Comparison of ENCODE assay signal across 8 cellular contexts in the genomic region with DNA sequence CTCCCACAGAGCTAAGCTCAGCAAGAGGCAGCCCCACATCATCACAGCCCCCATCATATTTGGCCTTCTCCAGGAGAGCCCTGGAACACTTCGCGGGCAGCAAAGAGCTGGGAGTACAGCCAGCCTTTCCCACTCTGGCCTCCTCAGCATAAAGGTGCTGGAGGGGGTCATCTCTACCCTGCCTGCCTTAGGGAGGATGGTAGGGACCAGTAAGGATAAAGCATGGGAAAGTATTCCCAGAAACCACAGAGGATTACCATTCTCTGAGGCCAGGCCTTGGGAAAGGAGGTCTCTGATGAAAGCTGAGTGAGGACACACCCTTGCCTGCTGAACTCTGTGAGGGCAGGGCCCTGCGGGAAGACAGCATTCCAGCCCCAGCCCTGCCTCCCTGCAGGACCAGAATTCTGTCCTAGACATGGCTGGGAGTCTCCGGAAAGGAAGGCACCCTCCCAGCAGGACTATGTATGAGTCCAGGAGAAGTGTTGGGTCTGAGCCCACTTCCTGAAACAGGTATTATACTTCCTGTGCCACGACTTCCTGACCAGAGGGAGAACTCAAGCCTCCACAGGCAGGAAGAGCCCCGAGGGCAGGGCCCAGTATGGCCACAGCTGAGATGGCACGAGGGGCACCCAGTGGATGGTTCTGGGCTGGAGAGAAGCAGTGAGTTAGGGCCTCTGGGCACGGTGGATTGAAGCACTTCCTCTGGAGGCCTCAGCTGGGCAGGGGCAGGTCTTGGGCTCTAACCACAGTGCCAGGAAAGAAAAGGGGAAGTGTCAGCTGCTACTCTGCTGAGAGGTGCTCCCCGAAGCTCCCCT. TPM values are rescaled to one million over a fixed set of nuclear protein-coding genes. Genes with fewer than 3 reads are reported as not detected.
A peak's percentile ranks its signal among the peaks of the same experiment; 100 is the strongest.
DNase-seq lines count a peak whose midpoint lies in the region; ATAC-seq, FAIRE-seq and TF ChIP-seq lines count a peak whose summit lies in the region.

No MANE protein-coding gene starts in this region.

- in situ Hi-C loops in HepG2 (cut with HindIII; ENCODE audit: extremely low pct_ligation_motif_present, low pct_unique_long_range_greater_than_20kb), result no loop called here

- H3K4me1 ChIP-seq in liver (ENCODE audit: control insufficient read depth in 4 of 4, insufficient read depth in 4 of 4, low read length in 3 of 4) (peaks cover 0 to 23% (median 16%) of the 10 kb centered on the region in 4 donors), HepG2 (ENCODE audit: insufficient read depth, low read length) (peaks cover 5% of the 10 kb centered on the region; the same call in 1 of the 2 replicates), left lung (peaks cover 72 to 89% of the 10 kb centered on the region in 2 donors), tibial artery (peaks cover 8 to 95% (median 50%) of the 10 kb centered on the region in 4 donors)

- ATAC-seq in HepG2 (no peak), left lung (peak; percentile 51), HG02885 (IDR thresholded peaks at IDR 0.05; ENCODE audit: poor library complexity, unreplicated experiment) (no peak)

- no peak for FAIRE-seq in HepG2 (lab: Jason Lieb, UNC)

- H3K27ac ChIP-seq in liver (ENCODE audit: low read depth in 1 of 2, low read length in 2 of 2), result peak overlapping the region; percentile 1 to 45
- no peak overlapping the region for H3K27ac ChIP-seq in HepG2 (ENCODE audit: extremely low read length, insufficient read depth, low read length)
- H3K27ac ChIP-seq in left lung, result peak overlapping the region; percentile 85 to 88
- peak overlapping the region; percentile 38 to 66 for H3K27ac ChIP-seq in tibial artery

- intact Hi-C loops in HepG2 (cut with micrococcal nuclease; ENCODE audit: unreplicated experiment), result no loop called here
- intact Hi-C loops in left lung (cut with DNase I), result no loop called here
- intact Hi-C loops in tibial artery (cut with DNase I; ENCODE audit: low total_unique reads), result no loop called here

- H3K36me3 ChIP-seq in liver (ENCODE audit: control insufficient read depth in 4 of 4, insufficient read depth in 3 of 4, low read depth in 1 of 4, low read length in 3 of 4), result peaks cover 0 to 28% (median 11%) of the 10 kb centered on the region in 4 donors
- peaks cover 6 to 9% of the 10 kb centered on the region in 2 experiments; a peak in 3 of 5 replicates for H3K36me3 ChIP-seq in HepG2 (replicated peaks in 1 of 2; ENCODE audit: control insufficient read depth in 1 of 2, insufficient read depth in 2 of 2, low read length in 2 of 2)
- H3K36me3 ChIP-seq in left lung, result peaks cover 0 to 40% of the 10 kb centered on the region in 2 donors
- H3K36me3 ChIP-seq in tibial artery, result peaks cover 24 to 63% (median 57%) of the 10 kb centered on the region in 3 donors

- TF ChIP-seq CTCF in liver (IDR thresholded peaks at IDR 0.05; ENCODE audit: low read depth, low read length, missing input control) (no peak), HepG2 (CRISPR knock-in tag; IDR thresholded peaks at IDR 0.05) (no peak), left lung (IDR thresholded peaks at IDR 0.05) (no peak), tibial artery (IDR thresholded peaks at IDR 0.05) (no peak), GM10248 (IDR thresholded peaks at IDR 0.05; ENCODE audit: control extremely low read depth, extremely low read depth, low read depth, missing control alignments) (no peak)

- no peak for TF ChIP-seq POLR2A in HepG2 (IDR thresholded peaks at IDR 0.05; ENCODE audit: insufficient read depth in 1 of 2, low read depth in 2 of 2, low read length in 2 of 2)

- TF ChIP-seq EP300 in HepG2 (IDR thresholded peaks at IDR 0.05; ENCODE audit: low read depth in 2 of 2, low read length in 2 of 2) (no peak), HepG2 (CRISPR knock-in tag; IDR thresholded peaks at IDR 0.05; ENCODE audit: borderline replicate concordance) (no peak)

- no peak overlapping the region for H3K9ac ChIP-seq in liver (ENCODE audit: low read depth in 1 of 2, low read length in 2 of 2)
- no peak overlapping the region for H3K9ac ChIP-seq in HepG2 (ENCODE audit: insufficient read depth, low read depth, low read length)

- no peak overlapping the region for H2AFZ ChIP-seq in HepG2 (ENCODE audit: low read length)

- H3K4me2 ChIP-seq in HepG2 (ENCODE audit: low read depth, low read length), result no peak overlapping the region

- no peaks in the 10 kb centered on the region for H3K79me2 ChIP-seq in HepG2 (ENCODE audit: insufficient read depth, low read length)

- H3K27me3 ChIP-seq in liver (ENCODE audit: control insufficient read depth in 4 of 4, insufficient read depth in 4 of 4, low read length in 3 of 4) (no peaks in the 10 kb centered on the region), HepG2 (ENCODE audit: control insufficient read depth in 1 of 2, insufficient read depth in 2 of 2, low read length in 2 of 2) (no peaks in the 10 kb centered on the region), left lung (no peaks in the 10 kb centered on the region), tibial artery (no peaks in the 10 kb centered on the region)

- CTCF ChIA-PET in HepG2 (lab: Yijun Ruan, JAX; ENCODE audit: low intra/inter-chr PET ratio, low total read pairs), result no interaction called here
- CTCF ChIA-PET in GM10248 (lab: Yijun Ruan, JAX), result interaction anchor here (1.1 to 22.3 kb wide), 4 partner anchors 11 to 47 kb away, joined by 3 to 268 read pairs (median 4); a partner anchor contains a TSS

- POLR2A ChIA-PET in HepG2 (lab: Yijun Ruan, JAX), result no interaction called here
- POLR2A ChIA-PET in GM10248 (lab: Yijun Ruan, JAX), result no interaction called here

- DNase-seq in HepG2 (ENCODE audit: low spot score) (no peak), amniotic epithelial cell (ENCODE audit: low read depth) (peak; percentile 100), left lung (peak; percentile 74 to 84), tibial artery (peak in 1 of 2 donors; percentile 53), GM10248 (ENCODE audit: extremely low spot score) (no peak), globus pallidus (ENCODE audit: low spot score) (no peak)

- H4K20me1 ChIP-seq in HepG2 (ENCODE audit: insufficient read depth, low read length), result no peaks in the 10 kb centered on the region

- WGBS in liver, result 68% methylated on average over 9 of the region's 9 CpGs
- 87% methylated on average over 3 of the region's 9 CpGs for WGBS in HepG2 (ENCODE audit: low lambda C conversion rate)

- TF ChIP-seq RAD21 in liver (IDR thresholded peaks at IDR 0.05) (no peak), HepG2 (CRISPR knock-in tag; IDR thresholded peaks at IDR 0.05) (no peak)

- no TSS peak for BruUV-seq in HepG2 (replicated peaks; lab: Mats Ljungman, UMichigan)

- H3K9me3 ChIP-seq in liver (ENCODE audit: control insufficient read depth in 4 of 4, low read length in 3 of 4), result no peaks in the 10 kb centered on the region
- no peaks in the 10 kb centered on the region for H3K9me3 ChIP-seq in HepG2 (ENCODE audit: low read length)
- no peaks in the 10 kb centered on the region for H3K9me3 ChIP-seq in left lung
- H3K9me3 ChIP-seq in tibial artery, result no peaks in the 10 kb centered on the region

- H3K4me3 ChIP-seq in liver (ENCODE audit: low read depth in 1 of 3, low read length in 3 of 3) (no peak overlapping the region), HepG2 (replicated peaks in 1 of 3; ENCODE audit: insufficient read depth in 1 of 3, low read depth in 2 of 3, low read length in 3 of 3) (no peak overlapping the region), left lung (no peak overlapping the region), tibial artery (no peak overlapping the region)

RNA-seq across cellular contexts. Expression of a gene that starts 12.9 kb away (rescaled TPM):
- total RNA-seq in liver (1 to 10 TPM; 1.8 to 2.5 TPM), HepG2 (2016; rRNA removed; fragmentation: Illumina TruSeq; extraction: Trizol) (1.1 and 2.6 TPM in 2 replicates), left lung (10 to 100 TPM; 12.4 to 12.8 TPM)
- polyA plus RNA-seq in liver (1 to 10 TPM; 2.2 to 5.4 TPM), HepG2 (2011; rRNA removed) (4.4 and 6.2 TPM in 2 replicates)
- 0.81 and 0.88 TPM in 2 replicates for total RNA-seq in HepG2 (2016; cell fraction: cytosol; rRNA removed; fragmentation: Illumina TruSeq; extraction: Trizol; ENCODE audit: low read depth)
- 0.70 and 1.2 TPM in 2 replicates for total RNA-seq in HepG2 (2016; cell fraction: insoluble cytoplasmic fraction; rRNA removed; fragmentation: Illumina TruSeq; extraction: Trizol)
- 2.4 and 2.9 TPM in 2 replicates for total RNA-seq in HepG2 (2016; cell fraction: membrane; rRNA removed; fragmentation: Illumina TruSeq; extraction: Trizol)
- total RNA-seq in HepG2 (2016; cell fraction: nucleus; rRNA removed; fragmentation: Illumina TruSeq; extraction: Trizol), result 1.6 and 2.3 TPM in 2 replicates
- polyA plus RNA-seq in HepG2 (2011; cell fraction: cytosol; rRNA removed), result 2.6 and 3.9 TPM in 2 replicates
- 14.3 and 18.8 TPM in 2 replicates for polyA plus RNA-seq in HepG2 (2011; cell fraction: nucleus; rRNA removed)
- polyA plus RNA-seq in HepG2 (2012), result 2.3 and 2.7 TPM in 2 replicates
- polyA plus RNA-seq in HepG2 (2016; cell fraction: cytosol; fragmentation: Illumina TruSeq; extraction: Trizol; ENCODE audit: low read depth), result 0.41 and 0.72 TPM in 2 replicates
- 0.73 and 1.3 TPM in 2 replicates for polyA plus RNA-seq in HepG2 (2016; cell fraction: insoluble cytoplasmic fraction; fragmentation: Illumina TruSeq; extraction: Trizol; ENCODE audit: low read depth)
- polyA plus RNA-seq in HepG2 (2016; cell fraction: membrane; fragmentation: Illumina TruSeq; extraction: Trizol; ENCODE audit: low read depth), result 0.99 and 1.3 TPM in 2 replicates
- 2.4 TPM in 1 of 2 replicates, not detected in the other for polyA plus RNA-seq in HepG2 (2016; cell fraction: nucleus; fragmentation: Illumina TruSeq; extraction: Trizol; ENCODE audit: insufficient read depth, low read depth)
- 1.4 and 5.7 TPM in 2 replicates for polyA minus RNA-seq in HepG2 (2011; rRNA and poly(A)+ RNA removed; ENCODE audit: low replicate concordance)
- 0.97 and 1.6 TPM in 2 replicates for polyA minus RNA-seq in HepG2 (2011; cell fraction: cytosol; rRNA and poly(A)+ RNA removed)
- polyA minus RNA-seq in HepG2 (2011; cell fraction: nucleus; rRNA and poly(A)+ RNA removed), result 2.3 and 2.9 TPM in 2 replicates

RNA-seq across cellular contexts. Expression of a gene that starts 24.5 kb away (rescaled TPM):
- total RNA-seq in liver (1 to 10 TPM; 3.6 to 8.2 TPM), HepG2 (2016; rRNA removed; fragmentation: Illumina TruSeq; extraction: Trizol) (3.6 and 4.2 TPM in 2 replicates), left lung (10 to 100 TPM; 21.7 to 25.4 TPM)
- polyA plus RNA-seq in liver (1 to 10 TPM; 8.2 to 9.2 TPM), HepG2 (2011; rRNA removed) (4.9 and 6.0 TPM in 2 replicates)
- total RNA-seq in HepG2 (2016; cell fraction: cytosol; rRNA removed; fragmentation: Illumina TruSeq; extraction: Trizol; ENCODE audit: low read depth), result 1.3 and 1.7 TPM in 2 replicates
- total RNA-seq in HepG2 (2016; cell fraction: insoluble cytoplasmic fraction; rRNA removed; fragmentation: Illumina TruSeq; extraction: Trizol), result 2.7 and 5.3 TPM in 2 replicates
- total RNA-seq in HepG2 (2016; cell fraction: membrane; rRNA removed; fragmentation: Illumina TruSeq; extraction: Trizol), result 2.2 and 2.6 TPM in 2 replicates
- total RNA-seq in HepG2 (2016; cell fraction: nucleus; rRNA removed; fragmentation: Illumina TruSeq; extraction: Trizol), result 3.0 and 3.7 TPM in 2 replicates
- polyA plus RNA-seq in HepG2 (2011; cell fraction: cytosol; rRNA removed), result 3.5 and 5.6 TPM in 2 replicates
- polyA plus RNA-seq in HepG2 (2011; cell fraction: nucleus; rRNA removed), result 13.6 and 14.3 TPM in 2 replicates
- 3.8 and 4.0 TPM in 2 replicates for polyA plus RNA-seq in HepG2 (2012)
- 0.68 and 0.98 TPM in 2 replicates for polyA plus RNA-seq in HepG2 (2016; cell fraction: cytosol; fragmentation: Illumina TruSeq; extraction: Trizol; ENCODE audit: low read depth)
- polyA plus RNA-seq in HepG2 (2016; cell fraction: insoluble cytoplasmic fraction; fragmentation: Illumina TruSeq; extraction: Trizol; ENCODE audit: low read depth), result 3.0 and 4.4 TPM in 2 replicates
- 0.73 and 1.0 TPM in 2 replicates for polyA plus RNA-seq in HepG2 (2016; cell fraction: membrane; fragmentation: Illumina TruSeq; extraction: Trizol; ENCODE audit: low read depth)
- 6.5 and 9.4 TPM in 2 replicates for polyA plus RNA-seq in HepG2 (2016; cell fraction: nucleus; fragmentation: Illumina TruSeq; extraction: Trizol; ENCODE audit: insufficient read depth, low read depth)
- 3.0 and 10.8 TPM in 2 replicates for polyA minus RNA-seq in HepG2 (2011; rRNA and poly(A)+ RNA removed; ENCODE audit: low replicate concordance)
- polyA minus RNA-seq in HepG2 (2011; cell fraction: cytosol; rRNA and poly(A)+ RNA removed), result 4.6 and 5.8 TPM in 2 replicates
- 7.8 and 10.4 TPM in 2 replicates for polyA minus RNA-seq in HepG2 (2011; cell fraction: nucleus; rRNA and poly(A)+ RNA removed)

RNA-seq across cellular contexts. Expression of a gene that starts 35.6 kb away (rescaled TPM):
- under 1 TPM; 0.25 to 0.84 TPM for total RNA-seq in liver
- polyA plus RNA-seq in liver, result under 1 TPM in 1 of 2 donors, not detected in 1; 0.09 TPM
- total RNA-seq in HepG2 (2016; rRNA removed; fragmentation: Illumina TruSeq; extraction: Trizol), result not detected in 2 replicates
- not detected in 2 replicates for total RNA-seq in HepG2 (2016; cell fraction: cytosol; rRNA removed; fragmentation: Illumina TruSeq; extraction: Trizol; ENCODE audit: low read depth)
- total RNA-seq in HepG2 (2016; cell fraction: insoluble cytoplasmic fraction; rRNA removed; fragmentation: Illumina TruSeq; extraction: Trizol), result not detected in 2 replicates
- not detected in 2 replicates for total RNA-seq in HepG2 (2016; cell fraction: membrane; rRNA removed; fragmentation: Illumina TruSeq; extraction: Trizol)
- not detected in 2 replicates for total RNA-seq in HepG2 (2016; cell fraction: nucleus; rRNA removed; fragmentation: Illumina TruSeq; extraction: Trizol)
- polyA plus RNA-seq in HepG2 (2011; rRNA removed), result 0.07 TPM in 1 of 2 replicates, not detected in the other
- 0.05 TPM in 1 of 2 replicates, not detected in the other for polyA plus RNA-seq in HepG2 (2011; cell fraction: cytosol; rRNA removed)
- polyA plus RNA-seq in HepG2 (2011; cell fraction: nucleus; rRNA removed), result not detected in 2 replicates
- 0.07 TPM in 1 of 2 replicates, not detected in the other for polyA plus RNA-seq in HepG2 (2012)
- not detected in 2 replicates for polyA plus RNA-seq in HepG2 (2016; cell fraction: cytosol; fragmentation: Illumina TruSeq; extraction: Trizol; ENCODE audit: low read depth)
- polyA plus RNA-seq in HepG2 (2016; cell fraction: insoluble cytoplasmic fraction; fragmentation: Illumina TruSeq; extraction: Trizol; ENCODE audit: low read depth), result not detected in 2 replicates
- not detected in 2 replicates for polyA plus RNA-seq in HepG2 (2016; cell fraction: membrane; fragmentation: Illumina TruSeq; extraction: Trizol; ENCODE audit: low read depth)
- polyA plus RNA-seq in HepG2 (2016; cell fraction: nucleus; fragmentation: Illumina TruSeq; extraction: Trizol; ENCODE audit: insufficient read depth, low read depth), result not detected in 2 replicates
- polyA minus RNA-seq in HepG2 (2011; rRNA and poly(A)+ RNA removed; ENCODE audit: low replicate concordance), result not detected in 2 replicates
- polyA minus RNA-seq in HepG2 (2011; cell fraction: cytosol; rRNA and poly(A)+ RNA removed), result not detected in 2 replicates
- not detected in 2 replicates for polyA minus RNA-seq in HepG2 (2011; cell fraction: nucleus; rRNA and poly(A)+ RNA removed)
- 1 to 10 TPM; 4.8 to 6.3 TPM for total RNA-seq in left lung

RNA-seq across cellular contexts. Expression of a gene that starts 54.5 kb away (rescaled TPM):
- total RNA-seq in liver (10 to 100 TPM; 19.6 to 41.6 TPM), HepG2 (2016; rRNA removed; fragmentation: Illumina TruSeq; extraction: Trizol) (22.0 and 31.8 TPM in 2 replicates), left lung (100 to 1,000 TPM; 133 to 146 TPM)
- polyA plus RNA-seq in liver (10 to 100 TPM; 22.7 to 25.0 TPM), HepG2 (2011; rRNA removed) (10.0 and 16.2 TPM in 2 replicates)
- total RNA-seq in HepG2 (2016; cell fraction: cytosol; rRNA removed; fragmentation: Illumina TruSeq; extraction: Trizol; ENCODE audit: low read depth), result 9.8 and 11.6 TPM in 2 replicates
- 20.9 and 27.0 TPM in 2 replicates for total RNA-seq in HepG2 (2016; cell fraction: insoluble cytoplasmic fraction; rRNA removed; fragmentation: Illumina TruSeq; extraction: Trizol)
- total RNA-seq in HepG2 (2016; cell fraction: membrane; rRNA removed; fragmentation: Illumina TruSeq; extraction: Trizol), result 13.8 and 16.2 TPM in 2 replicates
- 23.6 and 29.5 TPM in 2 replicates for total RNA-seq in HepG2 (2016; cell fraction: nucleus; rRNA removed; fragmentation: Illumina TruSeq; extraction: Trizol)
- 5.3 and 6.6 TPM in 2 replicates for polyA plus RNA-seq in HepG2 (2011; cell fraction: cytosol; rRNA removed)
- 42.5 and 51.9 TPM in 2 replicates for polyA plus RNA-seq in HepG2 (2011; cell fraction: nucleus; rRNA removed)
- 38.4 and 47.2 TPM in 2 replicates for polyA plus RNA-seq in HepG2 (2012)
- 5.6 and 6.5 TPM in 2 replicates for polyA plus RNA-seq in HepG2 (2016; cell fraction: cytosol; fragmentation: Illumina TruSeq; extraction: Trizol; ENCODE audit: low read depth)
- 22.2 and 52.1 TPM in 2 replicates for polyA plus RNA-seq in HepG2 (2016; cell fraction: insoluble cytoplasmic fraction; fragmentation: Illumina TruSeq; extraction: Trizol; ENCODE audit: low read depth)
- 8.5 and 15.3 TPM in 2 replicates for polyA plus RNA-seq in HepG2 (2016; cell fraction: membrane; fragmentation: Illumina TruSeq; extraction: Trizol; ENCODE audit: low read depth)
- 40.6 and 47.6 TPM in 2 replicates for polyA plus RNA-seq in HepG2 (2016; cell fraction: nucleus; fragmentation: Illumina TruSeq; extraction: Trizol; ENCODE audit: insufficient read depth, low read depth)
- 43.5 and 95.1 TPM in 2 replicates for polyA minus RNA-seq in HepG2 (2011; rRNA and poly(A)+ RNA removed; ENCODE audit: low replicate concordance)
- polyA minus RNA-seq in HepG2 (2011; cell fraction: cytosol; rRNA and poly(A)+ RNA removed), result 61.1 and 71.4 TPM in 2 replicates
- polyA minus RNA-seq in HepG2 (2011; cell fraction: nucleus; rRNA and poly(A)+ RNA removed), result 49.2 and 53.6 TPM in 2 replicates

RNA-seq across cellular contexts. Expression of a gene that starts 54.6 kb away (rescaled TPM):
- total RNA-seq in liver (1 to 10 TPM; 1.3 to 1.4 TPM), HepG2 (2016; rRNA removed; fragmentation: Illumina TruSeq; extraction: Trizol) (0.98 and 1.6 TPM in 2 replicates), left lung (1 to 10 TPM; 2.8 to 3.9 TPM)
- polyA plus RNA-seq in liver (under 1 TPM; 0.53 to 0.69 TPM), HepG2 (2011; rRNA removed) (1.4 and 2.3 TPM in 2 replicates)
- 2.1 and 2.2 TPM in 2 replicates for total RNA-seq in HepG2 (2016; cell fraction: cytosol; rRNA removed; fragmentation: Illumina TruSeq; extraction: Trizol; ENCODE audit: low read depth)
- total RNA-seq in HepG2 (2016; cell fraction: insoluble cytoplasmic fraction; rRNA removed; fragmentation: Illumina TruSeq; extraction: Trizol), result 0.79 and 1.9 TPM in 2 replicates
- total RNA-seq in HepG2 (2016; cell fraction: membrane; rRNA removed; fragmentation: Illumina TruSeq; extraction: Trizol), result 1.9 and 3.1 TPM in 2 replicates
- 1.4 and 1.6 TPM in 2 replicates for total RNA-seq in HepG2 (2016; cell fraction: nucleus; rRNA removed; fragmentation: Illumina TruSeq; extraction: Trizol)
- 1.1 and 1.8 TPM in 2 replicates for polyA plus RNA-seq in HepG2 (2011; cell fraction: cytosol; rRNA removed)
- polyA plus RNA-seq in HepG2 (2011; cell fraction: nucleus; rRNA removed), result 5.8 and 7.1 TPM in 2 replicates
- polyA plus RNA-seq in HepG2 (2012), result 0.64 and 1.3 TPM in 2 replicates
- polyA plus RNA-seq in HepG2 (2016; cell fraction: cytosol; fragmentation: Illumina TruSeq; extraction: Trizol; ENCODE audit: low read depth), result 3.4 and 4.1 TPM in 2 replicates
- polyA plus RNA-seq in HepG2 (2016; cell fraction: insoluble cytoplasmic fraction; fragmentation: Illumina TruSeq; extraction: Trizol; ENCODE audit: low read depth), result 1.2 and 1.5 TPM in 2 replicates
- polyA plus RNA-seq in HepG2 (2016; cell fraction: membrane; fragmentation: Illumina TruSeq; extraction: Trizol; ENCODE audit: low read depth), result 2.2 and 3.2 TPM in 2 replicates
- 3.1 and 3.2 TPM in 2 replicates for polyA plus RNA-seq in HepG2 (2016; cell fraction: nucleus; fragmentation: Illumina TruSeq; extraction: Trizol; ENCODE audit: insufficient read depth, low read depth)
- polyA minus RNA-seq in HepG2 (2011; rRNA and poly(A)+ RNA removed; ENCODE audit: low replicate concordance), result 2.6 and 4.7 TPM in 2 replicates
- 0.79 and 1.4 TPM in 2 replicates for polyA minus RNA-seq in HepG2 (2011; cell fraction: cytosol; rRNA and poly(A)+ RNA removed)
- 1.9 and 3.0 TPM in 2 replicates for polyA minus RNA-seq in HepG2 (2011; cell fraction: nucleus; rRNA and poly(A)+ RNA removed)

Comparison
In these comparisons a context has a peak if more than half of its experiments do, and no peak if none do; other contexts are left out.
1. DNase-seq: peak in amniotic epithelial cell (single experiment) and left lung (2 of 2); none in HepG2 (single experiment), GM10248 (single experiment) and globus pallidus (single experiment).